In the genomic region with DNA sequence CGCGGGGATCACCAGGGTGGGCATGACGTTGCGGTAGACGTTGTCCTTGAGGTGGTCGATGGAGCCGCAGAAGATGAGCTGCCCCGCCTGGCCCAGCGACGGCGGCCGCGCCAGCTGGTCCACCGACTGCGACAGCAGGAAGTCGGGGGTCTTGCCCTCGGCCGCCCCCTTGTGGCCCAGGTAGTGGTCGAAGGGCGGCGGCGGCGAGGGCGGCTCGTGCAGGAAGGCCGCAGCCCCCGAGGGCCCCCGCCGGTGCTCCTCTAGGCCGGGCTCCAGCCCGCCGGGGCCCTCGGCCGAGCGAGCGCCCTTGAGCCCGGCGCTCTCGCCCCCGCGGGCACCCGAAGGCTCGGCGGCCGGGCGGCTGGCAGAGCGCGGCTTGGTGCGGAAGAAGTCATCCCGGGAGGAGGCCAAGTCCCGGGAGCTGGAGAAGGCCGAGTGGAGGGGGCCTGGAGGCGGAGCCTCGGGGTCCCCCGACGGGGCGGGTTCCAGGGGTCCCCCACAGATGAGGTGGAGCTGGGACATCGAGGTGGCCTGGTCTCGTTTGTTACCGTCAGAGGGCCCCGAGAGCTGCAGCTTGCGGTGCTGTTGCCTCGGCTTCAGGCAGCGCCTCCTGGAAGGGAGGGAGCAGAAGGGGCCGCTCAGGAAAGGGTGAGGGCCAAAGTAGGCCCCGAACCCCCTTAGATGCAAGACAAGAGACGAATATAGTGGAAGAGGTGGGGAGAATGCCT, we compare ENCODE assay signal across 8 cellular contexts. TPM values are rescaled to one million over a fixed set of nuclear protein-coding genes. Genes with fewer than 3 reads are reported as not detected.
DNase-seq lines count a peak whose midpoint lies in the region; ATAC-seq, FAIRE-seq and TF ChIP-seq lines count a peak whose summit lies in the region.

No MANE protein-coding gene starts in this region.

- in situ Hi-C loops in GM13976 (cut with MboI; ENCODE audit: low sequenced_read_pairs, unreplicated experiment): no loop called here

- 21% methylated on average over 51 of the region's 67 CpGs; no CpG with 5 or more reads in 1 of the 2 experiments for WGBS in H1 (ENCODE audit: extremely low coverage in 1 of 2, insufficient coverage in 1 of 2, insufficient read length in 1 of 2, insufficient replicate concordance in 2 of 2, low coverage in 1 of 2, low lambda C conversion rate in 2 of 2, missing lambda C conversion rate in 1 of 2), 2 experiments

- peak overlapping the region; percentile 26 to 68 (median 42); a peak in 6 of 8 replicates for H3K4me3 ChIP-seq in H1 (ENCODE audit: extremely low read depth in 1 of 4, insufficient read depth in 2 of 4, low read depth in 3 of 4, low read length in 4 of 4)
- H3K4me3 ChIP-seq in skin epidermis: peak overlapping the region in 5 of 7 experiments; percentile 2 to 48 (median 38)
- H3K4me3 ChIP-seq in tibial artery: no peak overlapping the region

- H3K9me3 ChIP-seq in H1 (ENCODE audit: insufficient read depth in 2 of 2, low read depth in 1 of 2, low read length in 1 of 2) (no peaks in the 10 kb centered on the region), tibial artery (no peaks in the 10 kb centered on the region)

- TF ChIP-seq RAD21 in H1 (IDR thresholded peaks at IDR 0.05 in 1 of 2, conservative IDR thresholded peaks at IDR 0.05 in 1 of 2; ENCODE audit: low read depth in 2 of 2, low read length in 2 of 2): peak; percentile 36 to 54; a peak in 3 of 4 replicates

- no peak overlapping the region; the same call in 1 of the 2 replicates for H3K18ac ChIP-seq in H1 (ENCODE audit: extremely low read depth, low read length)

- intact Hi-C loops in tibial artery (cut with DNase I; ENCODE audit: low total_unique reads): no loop called here

- POLR2A ChIA-PET in H1 (lab: Charles Lee; ENCODE audit: partially characterized antibody): interaction anchor here (0.5 to 3.2 kb wide), 14 partner anchors 8 to 437 kb away, joined by 3 to 18 read pairs (median 5); a partner anchor contains a TSS

- H2BK20ac ChIP-seq in H1 (ENCODE audit: low read length): no peak overlapping the region

- DNase-seq in GM13976 (ENCODE audit: low spot score): peak; percentile 83
- DNase-seq in activated CD4-positive, alpha-beta T cell treated with anti-CD3 and anti-CD28 coated beads for 48 hours: peak; percentile 70
- peak in 1 of 2 experiments; percentile 96 for DNase-seq in H1 (ENCODE audit: low read depth in 1 of 2, low spot score in 2 of 2)
- no peak for DNase-seq in D721Med (ENCODE audit: insufficient read length, low spot score)
- DNase-seq in HK-2 (ENCODE audit: unreplicated experiment): no peak
- DNase-seq in tibial artery: no peak

- H3K4me2 ChIP-seq in H1 (ENCODE audit: insufficient read depth in 1 of 2, low read depth in 2 of 2, low read length in 2 of 2): peak overlapping the region; percentile 64 to 71

- no peaks in the 10 kb centered on the region; a peak in 1 of 4 replicates for H3K79me2 ChIP-seq in H1 (ENCODE audit: control insufficient read depth in 1 of 2, insufficient read depth in 2 of 2, low read length in 2 of 2)

- no peak overlapping the region for H4K91ac ChIP-seq in H1 (replicated peaks; ENCODE audit: insufficient read length, low read length)

- no peak overlapping the region for H2BK15ac ChIP-seq in H1 (ENCODE audit: low read length)

- TF ChIP-seq POLR2A in H1 (IDR thresholded peaks at IDR 0.05; ENCODE audit: control extremely low read depth in 1 of 2, low read depth in 2 of 2, low read length in 2 of 2): no peak

- no peak overlapping the region for H3K4ac ChIP-seq in H1 (replicated peaks; ENCODE audit: insufficient read length, low read depth, low read length)

- H2AK5ac ChIP-seq in H1 (ENCODE audit: low read depth, low read length): no peak overlapping the region

- H3K23me2 ChIP-seq in H1 (ENCODE audit: low read depth, low read length): peaks cover 8% of the 10 kb centered on the region; the same call in 1 of the 2 replicates

- peaks cover 5% of the 10 kb centered on the region for H3K79me1 ChIP-seq in H1 (ENCODE audit: low read depth, low read length)

- H3K36me3 ChIP-seq in H1 (ENCODE audit: control insufficient read depth in 2 of 4, insufficient read depth in 4 of 4, low read length in 3 of 4): peaks cover 2 to 6% (median 3%) of the 10 kb centered on the region in 4 experiments; a peak in 4 of 8 replicates
- H3K36me3 ChIP-seq in tibial artery: peaks cover 21 to 37% (median 34%) of the 10 kb centered on the region in 3 donors

- FAIRE-seq in H1 (lab: Jason Lieb, UNC) (no peak), D721Med (lab: Jason Lieb, UNC) (no peak)

- H3K27ac ChIP-seq in H1 (ENCODE audit: low read depth, low read length) (no peak overlapping the region), skin epidermis (no peak overlapping the region), tibial artery (no peak overlapping the region)

- H4K5ac ChIP-seq in H1 (ENCODE audit: insufficient read length, low read depth, low read length): no peak overlapping the region

- ATAC-seq in GM21576 (IDR thresholded peaks at IDR 0.05; ENCODE audit: unreplicated experiment): no peak

- H3K4me1 ChIP-seq in H1 (replicated peaks in 1 of 4; ENCODE audit: control insufficient read depth in 3 of 4, insufficient read depth in 4 of 4, low read length in 3 of 4) (peaks cover 0 to 8% (median 4%) of the 10 kb centered on the region in 4 experiments; a peak in 4 of 7 replicates), tibial artery (peaks cover 0 to 5% (median 4%) of the 10 kb centered on the region in 4 donors)

- peak overlapping the region; percentile 89; the same call in 1 of the 2 replicates for H4K8ac ChIP-seq in H1 (ENCODE audit: extremely low read depth, insufficient read depth, low read length)

- no peak overlapping the region for H2BK5ac ChIP-seq in H1 (ENCODE audit: low read depth, low read length)

- H3K27me3 ChIP-seq in H1 (replicated peaks in 1 of 4; ENCODE audit: control insufficient read depth in 3 of 4, extremely low read depth in 1 of 4, insufficient read depth in 3 of 4, low read length in 3 of 4) (no peaks in the 10 kb centered on the region; a peak in 2 of 7 replicates), tibial artery (peaks cover 0 to 3% of the 10 kb centered on the region in 2 donors)

- H2BK120ac ChIP-seq in H1 (replicated peaks; ENCODE audit: low read depth, low read length): no peak overlapping the region

- no peak overlapping the region for H3K14ac ChIP-seq in H1 (ENCODE audit: insufficient read length)

- peaks cover 4 to 23% of the 10 kb centered on the region in 2 experiments for H4K20me1 ChIP-seq in H1 (replicated peaks in 1 of 2; ENCODE audit: control insufficient read depth in 1 of 2, insufficient read depth in 2 of 2, low read length in 2 of 2)

- H3K56ac ChIP-seq in H1 (replicated peaks; ENCODE audit: insufficient read length, low read depth, low read length): peak overlapping the region; percentile 73

- CTCF ChIA-PET in H1 (lab: Charles Lee; ENCODE audit: partially characterized antibody): interaction anchor here (0.6 to 10.1 kb wide), 22 partner anchors 8 to 887 kb away, joined by 3 to 177 read pairs (median 4); a partner anchor contains a TSS

- H3K23ac ChIP-seq in H1 (ENCODE audit: insufficient read length): no peak overlapping the region

- H2BK12ac ChIP-seq in H1 (ENCODE audit: low read depth, low read length): no peak overlapping the region

- TF ChIP-seq CTCF in GM13976 (IDR thresholded peaks at IDR 0.05; ENCODE audit: borderline replicate concordance, control extremely low read depth, extremely low read depth, insufficient read depth, missing control alignments) (peak; percentile 70), H1 (IDR thresholded peaks at IDR 0.05; ENCODE audit: control extremely low read depth in 1 of 3, insufficient read depth in 1 of 3, low read depth in 1 of 3, low read length in 3 of 3) (peak; percentile 65 to 82 (median 79)), D721Med (IDR thresholded peaks at IDR 0.05; ENCODE audit: insufficient read depth, missing control alignments) (no peak), tibial artery (IDR thresholded peaks at IDR 0.05) (peak in 1 of 2 experiments; percentile 18)

- no peak overlapping the region for H2AFZ ChIP-seq in H1 (ENCODE audit: low read length)

- TF ChIP-seq EP300 in H1 (IDR thresholded peaks at IDR 0.05; ENCODE audit: borderline replicate concordance in 1 of 2, low read depth in 2 of 2, low read length in 2 of 2): 0 out of 3 replicates have a peak, but pooled peaks of 1 of the 2 experiments have one; percentile 29

- H3K9ac ChIP-seq in H1 (replicated peaks in 1 of 4; ENCODE audit: extremely low read depth in 1 of 4, low read depth in 3 of 4, low read length in 3 of 4): peak overlapping the region in 1 of 4 experiments; percentile 53; a peak in 1 of 7 replicates

RNA-seq across cellular contexts. Expression of a gene that starts 8.9 kb away (rescaled TPM):
- 23.9 and 24.1 TPM in 2 replicates for total RNA-seq in H1 (2021; fragmentation: NEBNext Ultra II Directional; extraction: Animal tissue kit (Norgen Biotek cat#: 25700))
- 21.9 and 31.8 TPM in 2 replicates for polyA plus RNA-seq in H1 (2011; rRNA removed)
- polyA plus RNA-seq in H1 (2011; cell fraction: cytosol; rRNA removed): 21.7 TPM
- 37.0 TPM for polyA plus RNA-seq in H1 (2011; cell fraction: nucleus; rRNA removed)
- polyA plus RNA-seq in H1 (2012, experiment 1 of 2): 10.4 to 25.0 TPM (median 21.9 TPM) in 4 replicates
- 11.7 TPM for polyA plus RNA-seq in H1 (2012, experiment 2 of 2)
- 15.4 TPM for polyA plus RNA-seq in H1 (2013, experiment 1 of 2)
- polyA plus RNA-seq in H1 (2013, experiment 2 of 2): 15.9 TPM
- 14.7 and 17.9 TPM in 2 replicates for polyA minus RNA-seq in H1 (2011; rRNA and poly(A)+ RNA removed)
- polyA minus RNA-seq in H1 (2011; cell fraction: cytosol; rRNA and poly(A)+ RNA removed): 22.5 TPM
- 24.7 TPM for polyA minus RNA-seq in H1 (2011; cell fraction: nucleus; rRNA and poly(A)+ RNA removed)

RNA-seq across cellular contexts. Expression of a gene that starts 9.6 kb away (rescaled TPM):
- total RNA-seq in H1 (2021; fragmentation: NEBNext Ultra II Directional; extraction: Animal tissue kit (Norgen Biotek cat#: 25700)): 108 and 117 TPM in 2 replicates
- polyA plus RNA-seq in H1 (2011; rRNA removed): 387 and 526 TPM in 2 replicates
- polyA plus RNA-seq in H1 (2011; cell fraction: cytosol; rRNA removed): 143 TPM
- 360 TPM for polyA plus RNA-seq in H1 (2011; cell fraction: nucleus; rRNA removed)
- polyA plus RNA-seq in H1 (2012, experiment 1 of 2): 137 to 183 TPM (median 169 TPM) in 4 replicates
- 165 TPM for polyA plus RNA-seq in H1 (2012, experiment 2 of 2)
- polyA plus RNA-seq in H1 (2013, experiment 1 of 2): 258 TPM
- 236 TPM for polyA plus RNA-seq in H1 (2013, experiment 2 of 2)
- polyA minus RNA-seq in H1 (2011; rRNA and poly(A)+ RNA removed): 66.1 and 115 TPM in 2 replicates
- polyA minus RNA-seq in H1 (2011; cell fraction: cytosol; rRNA and poly(A)+ RNA removed): 135 TPM
- polyA minus RNA-seq in H1 (2011; cell fraction: nucleus; rRNA and poly(A)+ RNA removed): 88.4 TPM

RNA-seq across cellular contexts. Expression of a gene that starts 30.1 kb away (rescaled TPM):
- total RNA-seq in H1 (2021; fragmentation: NEBNext Ultra II Directional; extraction: Animal tissue kit (Norgen Biotek cat#: 25700)): 189 and 200 TPM in 2 replicates
- 291 and 408 TPM in 2 replicates for polyA plus RNA-seq in H1 (2011; rRNA removed)
- polyA plus RNA-seq in H1 (2011; cell fraction: cytosol; rRNA removed): 282 TPM
- 575 TPM for polyA plus RNA-seq in H1 (2011; cell fraction: nucleus; rRNA removed)
- polyA plus RNA-seq in H1 (2012, experiment 1 of 2): 156 to 250 TPM (median 229 TPM) in 4 replicates
- polyA plus RNA-seq in H1 (2012, experiment 2 of 2): 230 TPM
- 181 TPM for polyA plus RNA-seq in H1 (2013, experiment 1 of 2)
- 173 TPM for polyA plus RNA-seq in H1 (2013, experiment 2 of 2)
- 74.8 and 88.3 TPM in 2 replicates for polyA minus RNA-seq in H1 (2011; rRNA and poly(A)+ RNA removed)
- polyA minus RNA-seq in H1 (2011; cell fraction: cytosol; rRNA and poly(A)+ RNA removed): 85.4 TPM
- polyA minus RNA-seq in H1 (2011; cell fraction: nucleus; rRNA and poly(A)+ RNA removed): 119 TPM

RNA-seq across cellular contexts. Expression of a gene that starts 34.7 kb away (rescaled TPM):
- total RNA-seq in H1 (2021; fragmentation: NEBNext Ultra II Directional; extraction: Animal tissue kit (Norgen Biotek cat#: 25700)): 11.3 and 12.3 TPM in 2 replicates
- polyA plus RNA-seq in H1 (2011; rRNA removed): 6.9 and 12.4 TPM in 2 replicates
- polyA plus RNA-seq in H1 (2011; cell fraction: cytosol; rRNA removed): 11.4 TPM
- 59.9 TPM for polyA plus RNA-seq in H1 (2011; cell fraction: nucleus; rRNA removed)
- 9.1 to 21.1 TPM (median 16.5 TPM) in 4 replicates for polyA plus RNA-seq in H1 (2012, experiment 1 of 2)
- 7.0 TPM for polyA plus RNA-seq in H1 (2012, experiment 2 of 2)
- polyA plus RNA-seq in H1 (2013, experiment 1 of 2): 8.8 TPM
- 6.7 TPM for polyA plus RNA-seq in H1 (2013, experiment 2 of 2)
- polyA minus RNA-seq in H1 (2011; rRNA and poly(A)+ RNA removed): 5.8 and 5.9 TPM in 2 replicates
- 6.3 TPM for polyA minus RNA-seq in H1 (2011; cell fraction: cytosol; rRNA and poly(A)+ RNA removed)
- 16.0 TPM for polyA minus RNA-seq in H1 (2011; cell fraction: nucleus; rRNA and poly(A)+ RNA removed)

RNA-seq across cellular contexts. Expression of a gene that starts 46.3 kb away (rescaled TPM):
- total RNA-seq in H1 (2021; fragmentation: NEBNext Ultra II Directional; extraction: Animal tissue kit (Norgen Biotek cat#: 25700)): 6.1 and 6.4 TPM in 2 replicates
- polyA plus RNA-seq in H1 (2011; rRNA removed): 13.8 and 15.6 TPM in 2 replicates
- 11.9 TPM for polyA plus RNA-seq in H1 (2011; cell fraction: cytosol; rRNA removed)
- 23.7 TPM for polyA plus RNA-seq in H1 (2011; cell fraction: nucleus; rRNA removed)
- 4.5 to 8.2 TPM (median 6.2 TPM) in 4 replicates for polyA plus RNA-seq in H1 (2012, experiment 1 of 2)
- polyA plus RNA-seq in H1 (2012, experiment 2 of 2): 5.1 TPM
- 4.7 TPM for polyA plus RNA-seq in H1 (2013, experiment 1 of 2)
- 4.5 TPM for polyA plus RNA-seq in H1 (2013, experiment 2 of 2)
- polyA minus RNA-seq in H1 (2011; rRNA and poly(A)+ RNA removed): 3.8 and 4.3 TPM in 2 replicates
- 6.8 TPM for polyA minus RNA-seq in H1 (2011; cell fraction: cytosol; rRNA and poly(A)+ RNA removed)
- polyA minus RNA-seq in H1 (2011; cell fraction: nucleus; rRNA and poly(A)+ RNA removed): 3.4 TPM

Comparison
In these comparisons a context has a peak if more than half of its experiments do, and no peak if none do; other contexts are left out.
1. DNase-seq: peak in GM13976 (single experiment) and activated CD4-positive, alpha-beta T cell treated with anti-CD3 and anti-CD28 coated beads for 48 hours (single experiment); none in D721Med (single experiment), HK-2 (single experiment) and tibial artery (0 of 2).
2. H3K4me3 ChIP-seq: peak in H1 (4 of 4) and skin epidermis (5 of 7); none in tibial artery (0 of 2).